17 cellular contexts compared by ENCODE assay signal in genomic region chr20:58219342-58219700, GRCh38. TPM values are rescaled to one million over a fixed set of nuclear protein-coding genes. Genes with fewer than 3 reads are reported as not detected.
DNase-seq lines count a peak whose midpoint lies in the region; ATAC-seq, FAIRE-seq and TF ChIP-seq lines count a peak whose summit lies in the region.
"Had no signal": no experiment of that assay in that cellular context is flagged by ENCODE, and none has a peak within 500 bp of the region (broad histone marks: within the 10 kb centered on the region; RNA-seq: fewer than 3 reads in every experiment).

No MANE protein-coding gene starts in this region.

- TF ChIP-seq RAD21 in K562 (CRISPR knock-in tag; conservative IDR thresholded peaks at IDR 0.05 in 1 of 2, IDR thresholded peaks at IDR 0.05 in 1 of 2): no peak

- H4K12ac ChIP-seq in trophoblast cell (ENCODE audit: low read depth, low read length): no peak overlapping the region

- BruUV-seq in K562 (replicated peaks; lab: Mats Ljungman, UMichigan): no TSS peak

- no peak overlapping the region for H3K18ac ChIP-seq in trophoblast cell (ENCODE audit: low read length)

- WGBS in K562 (ENCODE audit: insufficient coverage, low coverage, missing lambda C conversion rate): 2% methylated on average over 4 of the region's 4 CpGs
- no CpG with 5 or more reads among the region's 4 CpGs for WGBS in trophoblast cell (ENCODE audit: extremely low coverage, insufficient coverage, insufficient read length)

- H3K4me2 ChIP-seq in K562 (ENCODE audit: insufficient read depth, low read length) (no peak overlapping the region), trophoblast cell (ENCODE audit: low read length) (no peak overlapping the region)

- POLR2A ChIA-PET in K562 (lab: Yijun Ruan, JAX): no interaction called here

- H4K20me1 ChIP-seq in K562 (replicated peaks; ENCODE audit: control insufficient read depth, insufficient read depth, low read length): peaks cover 3% of the 10 kb centered on the region; the same call in 1 of the 2 replicates

- intact Hi-C loops in K562 (cut with micrococcal nuclease): no loop called here

- H2BK12ac ChIP-seq in trophoblast cell (ENCODE audit: low read length): no peak overlapping the region

- H3K27me3 ChIP-seq in K562 (ENCODE audit: control insufficient read depth in 2 of 2, insufficient read depth in 2 of 2, low read length in 2 of 2): peaks cover 46 to 67% of the 10 kb centered on the region in 2 experiments
- no peaks in the 10 kb centered on the region for H3K27me3 ChIP-seq in trophoblast cell (ENCODE audit: insufficient read depth, low read length)

- H3K9me3 ChIP-seq in K562 (replicated peaks; ENCODE audit: control insufficient read depth, insufficient read depth, low read depth, low read length): peaks cover 3% of the 10 kb centered on the region; the same call in 1 of the 2 replicates
- H3K9me3 ChIP-seq in trophoblast cell (ENCODE audit: insufficient read depth, low read depth, low read length): peaks cover 11% of the 10 kb centered on the region
- H3K9me3 ChIP-seq: pancreas had no signal

- no peak overlapping the region for H4K8ac ChIP-seq in trophoblast cell (ENCODE audit: low read depth, low read length)

- no peaks in the 10 kb centered on the region for H3K9me1 ChIP-seq in K562 (ENCODE audit: control insufficient read depth, insufficient read depth, low read length)

- no peak overlapping the region for H2BK5ac ChIP-seq in trophoblast cell (ENCODE audit: low read depth, low read length, poor library complexity)

- no peak for FAIRE-seq in K562 (lab: Jason Lieb, UNC)
- FAIRE-seq: pancreas had no signal

- no peak overlapping the region for H3K4ac ChIP-seq in trophoblast cell (ENCODE audit: low read depth, low read length)

- no peak overlapping the region for H2AFZ ChIP-seq in K562 (ENCODE audit: low read depth, low read length)
- H2AFZ ChIP-seq in trophoblast cell (ENCODE audit: insufficient read depth, low read length, poor library complexity): no peak overlapping the region

- H2AK5ac ChIP-seq in trophoblast cell (ENCODE audit: low read length): no peak overlapping the region

- H3K36me3 ChIP-seq in K562 (ENCODE audit: control insufficient read depth, insufficient read depth, low read length) (no peaks in the 10 kb centered on the region), trophoblast cell (ENCODE audit: control insufficient read depth in 1 of 2, insufficient read depth in 2 of 2, low read length in 2 of 2) (no peaks in the 10 kb centered on the region)
- H3K36me3 ChIP-seq: pancreas had no signal

- CTCF ChIA-PET in K562 (lab: Yijun Ruan, JAX; ENCODE audit: low intra/inter-chr PET ratio): no interaction called here

- H3K27ac ChIP-seq in K562 (ENCODE audit: extremely low read depth, low read depth, low read length): no peak overlapping the region
- H3K27ac ChIP-seq in trophoblast cell (ENCODE audit: low read depth, low read length): no peak overlapping the region
- H3K27ac ChIP-seq: epithelial cell of prostate, pancreas had no signal

- no peak for TF ChIP-seq EP300 in K562 (IDR thresholded peaks at IDR 0.05; ENCODE audit: low read length)

- H4K91ac ChIP-seq in trophoblast cell (ENCODE audit: low read depth, low read length): no peak overlapping the region

- H3K9ac ChIP-seq in K562 (ENCODE audit: insufficient read depth in 1 of 2, low read depth in 2 of 2, low read length in 2 of 2) (no peak overlapping the region), trophoblast cell (ENCODE audit: low read length) (no peak overlapping the region)

- no peaks in the 10 kb centered on the region for H3K79me2 ChIP-seq in K562 (ENCODE audit: control insufficient read depth, insufficient read depth, low read length)
- H3K79me2 ChIP-seq in trophoblast cell (ENCODE audit: control insufficient read depth, insufficient read depth, low read length, poor library complexity): no peaks in the 10 kb centered on the region

- DNase-seq in NOMO-1 treated with DMSO at 0.1 percent for 48 hours (lab: John Stamatoyannopoulos, UW; ENCODE audit: unreplicated experiment): peak; percentile 33
- DNase-seq in NOMO-1 treated with dmso at 0.1 percent for 144 hours (lab: John Stamatoyannopoulos, UW; ENCODE audit: unreplicated experiment): no peak
- DNase-seq in NCI-H226: peak; percentile 83
- DNase-seq in K562 (ENCODE audit: extremely low read depth in 1 of 4, low spot score in 3 of 4): peak in 1 of 4 experiments; percentile 18
- DNase-seq in trophoblast cell: peak; percentile 82 to 92
- no peak for DNase-seq in mucosa of gallbladder (ENCODE audit: low spot score)
- no peak for DNase-seq in DMS53 (lab: John Stamatoyannopoulos, UW)
- DNase-seq: activated CD4-positive, alpha-beta memory T cell treated with anti-CD3 and anti-CD28 coated beads for 36 hours; central memory CD4-positive, alpha-beta T cell; NCI-H2029; NCI-H82; pancreas had no signal

- no peak overlapping the region for H3K4me3 ChIP-seq in K562
- H3K4me3 ChIP-seq in trophoblast cell (ENCODE audit: low read depth, low read length): no peak overlapping the region
- H3K4me3 ChIP-seq: lung, pancreas had no signal

- H3K14ac ChIP-seq in trophoblast cell (ENCODE audit: low read length): no peak overlapping the region

- TF ChIP-seq CTCF in K562 (IDR thresholded peaks at IDR 0.05 in 2 of 3, conservative IDR thresholded peaks at IDR 0.05 in 1 of 3; ENCODE audit: insufficient read depth in 2 of 3, low read depth in 1 of 3, low read length in 3 of 3): no peak

- H3K4me1 ChIP-seq in K562 (replicated peaks in 1 of 2; ENCODE audit: control insufficient read depth in 2 of 2, insufficient read depth in 2 of 2, low read length in 2 of 2) (no peaks in the 10 kb centered on the region), trophoblast cell (ENCODE audit: control insufficient read depth in 1 of 2, insufficient read depth in 2 of 2, low read length in 2 of 2) (no peaks in the 10 kb centered on the region)
- H3K4me1 ChIP-seq: pancreas had no signal

- 0 out of 3 replicates have a peak, but pooled peaks have one; percentile 39 for ATAC-seq in K562
- ATAC-seq in HG02763 (IDR thresholded peaks at IDR 0.05; ENCODE audit: unreplicated experiment): no peak
- ATAC-seq: pancreas had no signal

- no peak for TF ChIP-seq POLR2A in K562 (conservative IDR thresholded peaks at IDR 0.05)

- in situ Hi-C loops in K562 (cut with MboI): loop anchor here (25.0 kb wide), 2 partner anchors 607 to 832 kb away; partner anchors contain the start of genes RBM38 and ZBP1

- H2BK120ac ChIP-seq in trophoblast cell (ENCODE audit: insufficient read depth, low read length, poor library complexity): no peak overlapping the region

- H3K23ac ChIP-seq in trophoblast cell (ENCODE audit: low read length): no peak overlapping the region

- no peaks in the 10 kb centered on the region for H3K79me1 ChIP-seq in trophoblast cell (ENCODE audit: low read length)

TF ChIP-seq in K562, 482 proteins besides CTCF, POLR2A, EP300 and RAD21 (continues in another document):
- TF ChIP-seq ATF7 (IDR thresholded peaks at IDR 0.05) (peak; percentile 51; the same call in 1 of the 2 replicates), SMARCA4 (IDR thresholded peaks at IDR 0.05) (peak; percentile 29; the same call in 1 of the 2 replicates), CEBPG (CRISPR knock-in tag; IDR thresholded peaks at IDR 0.05) (peak; percentile 58), CEBPG (tag; conservative IDR thresholded peaks at IDR 0.05 in 1 of 2, IDR thresholded peaks at IDR 0.05 in 1 of 2) (peak; percentile 23 to 96; a peak in 3 of 4 replicates), JUND (IDR thresholded peaks at IDR 0.05; ENCODE audit: borderline replicate concordance, low read depth, low read length) (peak; percentile 76; the same call in 1 of the 2 replicates), JUND (tag; IDR thresholded peaks at IDR 0.05; ENCODE audit: borderline replicate concordance, low read depth, low read length) (no peak; the same call in 2 of the 3 replicates), MEIS2 (IDR thresholded peaks at IDR 0.05; ENCODE audit: partially characterized antibody) (peak; percentile 54), CEBPB (tag; IDR thresholded peaks at IDR 0.05) (peak; percentile 54), NELFE (IDR thresholded peaks at IDR 0.05; ENCODE audit: insufficient read depth, insufficient read length) (no peak), FOSL1 (tag; conservative IDR thresholded peaks at IDR 0.05) (peak; percentile 77), ARID1B (IDR thresholded peaks at IDR 0.05) (peak; percentile 30; the same call in 1 of the 2 replicates), ZNF165 (CRISPR knock-in tag; IDR thresholded peaks at IDR 0.05; ENCODE audit: borderline replicate concordance) (no peak)
- TF ChIP-seq, protein P1, sequence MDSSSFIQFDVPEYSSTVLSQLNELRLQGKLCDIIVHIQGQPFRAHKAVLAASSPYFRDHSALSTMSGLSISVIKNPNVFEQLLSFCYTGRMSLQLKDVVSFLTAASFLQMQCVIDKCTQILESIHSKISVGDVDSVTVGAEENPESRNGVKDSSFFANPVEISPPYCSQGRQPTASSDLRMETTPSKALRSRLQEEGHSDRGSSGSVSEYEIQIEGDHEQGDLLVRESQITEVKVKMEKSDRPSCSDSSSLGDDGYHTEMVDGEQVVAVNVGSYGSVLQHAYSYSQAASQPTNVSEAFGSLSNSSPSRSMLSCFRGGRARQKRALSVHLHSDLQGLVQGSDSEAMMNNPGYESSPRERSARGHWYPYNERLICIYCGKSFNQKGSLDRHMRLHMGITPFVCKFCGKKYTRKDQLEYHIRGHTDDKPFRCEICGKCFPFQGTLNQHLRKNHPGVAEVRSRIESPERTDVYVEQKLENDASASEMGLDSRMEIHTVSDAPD (CRISPR knock-in tag; IDR thresholded peaks at IDR 0.05): no peak

RNA-seq across cellular contexts. Expression of gene ANKRD60, which starts 9.1 kb away (rescaled TPM):
- total RNA-seq in K562 (2011; cell fraction: chromatin; rRNA removed; ENCODE audit: low replicate concordance): not detected in 2 replicates
- not detected in 2 replicates for total RNA-seq in K562 (2011; cell fraction: nucleolus; rRNA removed)
- total RNA-seq in K562 (2011; cell fraction: nucleoplasm; rRNA removed): not detected in 2 replicates
- total RNA-seq in K562 (2014; rRNA removed): not detected in 2 replicates
- total RNA-seq in K562 (2014; rRNA removed; fragmentation: Illumina TruSeq; extraction: Trizol): not detected in 2 replicates
- not detected in 2 replicates for total RNA-seq in K562 (2015; rRNA removed; fragmentation: Illumina TruSeq; extraction: Trizol)
- total RNA-seq in K562 (2021): not detected in 2 replicates
- polyA plus RNA-seq in K562 (2011; rRNA removed): not detected in 2 replicates
- not detected in 2 replicates for polyA plus RNA-seq in K562 (2011; cell fraction: cytosol; rRNA removed)
- polyA plus RNA-seq in K562 (2011; cell fraction: nucleus; rRNA removed): not detected in 2 replicates
- not detected in 2 replicates for polyA plus RNA-seq in K562 (2012)
- not detected in 2 replicates for polyA plus RNA-seq in K562 (2014; fragmentation: Illumina TruSeq; extraction: Trizol)
- polyA plus RNA-seq in K562 (2014; fragmentation: Nextera tagmentation; extraction: Ambion mirVana): not detected
- polyA plus RNA-seq in K562 (2014; rRNA removed): not detected in 2 replicates
- not detected in 2 replicates for polyA minus RNA-seq in K562 (2011; rRNA and poly(A)+ RNA removed)
- polyA minus RNA-seq in K562 (2011; cell fraction: cytosol; rRNA and poly(A)+ RNA removed): not detected in 2 replicates
- not detected in 2 replicates for polyA minus RNA-seq in K562 (2011; cell fraction: nucleus; rRNA and poly(A)+ RNA removed)
- not detected in 2 replicates for polyA plus RNA-seq in trophoblast cell (2013)
- not detected for total RNA-seq in mucosa of gallbladder
- total RNA-seq: activated CD4-positive, alpha-beta memory T cell treated with anti-CD3 and anti-CD28 coated beads for 36 hours; lung; pancreas; ureter had no signal
- polyA plus RNA-seq: IgD-negative memory B cell, lung, pancreas had no signal

Comparison
In these comparisons a context has a peak if more than half of its experiments do, and no peak if none do; other contexts are left out.
1. DNase-seq: peak in NOMO-1 treated with DMSO at 0.1 percent for 48 hours (single experiment), NCI-H226 (single experiment) and trophoblast cell (2 of 2); none in NOMO-1 treated with dmso at 0.1 percent for 144 hours (single experiment), mucosa of gallbladder (single experiment) and DMS53 (single experiment).